21 cellular contexts compared by ENCODE assay signal in the genomic region with DNA sequence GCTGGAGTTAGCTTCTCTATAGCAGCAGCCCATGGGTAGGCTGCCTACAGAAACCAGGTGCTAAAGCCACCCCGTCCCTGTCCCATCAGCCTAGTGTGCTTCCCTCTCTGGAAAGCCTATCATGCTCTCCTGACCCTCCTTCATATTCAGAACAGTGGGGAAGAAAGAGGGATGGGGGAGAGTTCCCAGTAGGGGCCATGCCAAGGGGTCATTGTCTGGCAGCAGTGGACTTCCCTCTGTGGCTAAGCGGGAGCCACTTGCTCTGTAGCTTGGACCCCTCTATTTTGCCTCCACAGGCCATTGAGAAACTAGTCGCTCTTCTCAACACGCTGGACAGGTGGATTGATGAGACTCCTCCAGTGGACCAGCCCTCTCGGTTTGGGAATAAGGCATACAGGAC. TPM values are rescaled to one million over a fixed set of nuclear protein-coding genes. Genes with fewer than 3 reads are reported as not detected.
DNase-seq lines count a peak whose midpoint lies in the region; ATAC-seq, FAIRE-seq and TF ChIP-seq lines count a peak whose summit lies in the region.
"Had no signal": no experiment of that assay in that cellular context is flagged by ENCODE, and none has a peak within 500 bp of the region (broad histone marks: within the 10 kb centered on the region; RNA-seq: fewer than 3 reads in every experiment).

No MANE protein-coding gene starts in this region.

- H2AK5ac ChIP-seq in H1 (ENCODE audit: low read depth, low read length) (no peak overlapping the region; the same call in 1 of the 2 replicates), neuronal stem cell (ENCODE audit: low read depth, low read length) (peak overlapping the region; percentile 36)

- H3K23me2 ChIP-seq in H1 (ENCODE audit: low read depth, low read length) = no peaks in the 10 kb centered on the region

- no peak overlapping the region for H3K56ac ChIP-seq in H1 (replicated peaks; ENCODE audit: insufficient read length, low read depth, low read length)

- H4K5ac ChIP-seq in H1 (ENCODE audit: insufficient read length, low read depth, low read length) = no peak overlapping the region

- CTCF ChIA-PET in RWPE1 (lab: Yijun Ruan, JAX) = interaction anchor here (0.7 to 6.3 kb wide), 4 partner anchors 10 to 641 kb away, joined by 4 to 31 read pairs (median 6); partner anchors contain the start of genes KYAT1 and LRRC8A
- CTCF ChIA-PET in H1 (lab: Charles Lee; ENCODE audit: partially characterized antibody) = interaction anchor here (5.7 to 36.8 kb wide), 3 partner anchors 13 to 44 kb away, joined by 64 to 831 read pairs (median 169); partner anchors contain the start of genes CRAT, IER5L and PTPA

- H3K79me1 ChIP-seq in H1 (ENCODE audit: low read depth, low read length) (peaks cover 9% of the 10 kb centered on the region), neuronal stem cell (ENCODE audit: low read depth, low read length) (no peaks in the 10 kb centered on the region)

- POLR2A ChIA-PET in RWPE1 (lab: Yijun Ruan, JAX; ENCODE audit: low non-redundant PET) = no interaction called here
- POLR2A ChIA-PET in H1 (lab: Charles Lee; ENCODE audit: partially characterized antibody) = interaction anchor here (2.6 to 2.7 kb wide), 2 partner anchors 15 to 16 kb away, joined by 12 read pairs; no protein-coding TSS in a partner anchor

- peaks cover 2 to 5% of the 10 kb centered on the region in 2 experiments for H4K20me1 ChIP-seq in H1 (replicated peaks in 1 of 2; ENCODE audit: control insufficient read depth in 1 of 2, insufficient read depth in 2 of 2, low read length in 2 of 2)

- H2AFZ ChIP-seq in H1 (ENCODE audit: low read length) (no peak overlapping the region), neuronal stem cell (ENCODE audit: low read length) (no peak overlapping the region)

- H4K91ac ChIP-seq in H1 (replicated peaks; ENCODE audit: insufficient read length, low read length) (no peak overlapping the region), neuronal stem cell (ENCODE audit: low read depth, low read length, poor library complexity) (no peak overlapping the region)

- H3K4ac ChIP-seq in H1 (replicated peaks; ENCODE audit: insufficient read length, low read depth, low read length) (no peak overlapping the region), neuronal stem cell (ENCODE audit: low read length) (peak overlapping the region; percentile 72)

- H3K23ac ChIP-seq in H1 (ENCODE audit: insufficient read length) (no peak overlapping the region), neuronal stem cell (ENCODE audit: low read depth, low read length, poor library complexity) (no peak overlapping the region)

- H3K4me3 ChIP-seq in NT2/D1 (ENCODE audit: insufficient read length, low read depth) (no peak overlapping the region), H1 (ENCODE audit: extremely low read depth in 1 of 4, insufficient read depth in 2 of 4, low read depth in 3 of 4, low read length in 4 of 4) (no peak overlapping the region), neuronal stem cell (ENCODE audit: low read length in 2 of 2) (no peak overlapping the region)
- H3K4me3 ChIP-seq in effector memory CD4-positive, alpha-beta T cell (ENCODE audit: insufficient read depth, low read depth, low read length, poor library complexity, severe bottlenecking) = no peak overlapping the region
- H3K4me3 ChIP-seq: GM12878 had no signal

- FAIRE-seq in H1 (lab: Jason Lieb, UNC) = no peak
- FAIRE-seq: A204.1, GM12878, GM19239 had no signal

- H3K18ac ChIP-seq in H1 (ENCODE audit: extremely low read depth, low read length) = no peak overlapping the region
- H3K18ac ChIP-seq in neuronal stem cell (ENCODE audit: low read length) = no peak overlapping the region

- H3K9me3 ChIP-seq in NT2/D1 (ENCODE audit: insufficient read depth, low read length) (no peaks in the 10 kb centered on the region), H1 (ENCODE audit: insufficient read depth in 2 of 2, low read depth in 1 of 2, low read length in 1 of 2) (no peaks in the 10 kb centered on the region), neuronal stem cell (replicated peaks in 1 of 2; ENCODE audit: control insufficient read depth in 2 of 2, insufficient read depth in 1 of 2, low read depth in 1 of 2, low read length in 2 of 2) (no peaks in the 10 kb centered on the region)
- H3K9me3 ChIP-seq in effector memory CD4-positive, alpha-beta T cell (ENCODE audit: control insufficient read depth, low read length) = no peaks in the 10 kb centered on the region
- H3K9me3 ChIP-seq: BE2C had no signal

- no peak for TF ChIP-seq CTCF in RWPE1 (conservative IDR thresholded peaks at IDR 0.05; ENCODE audit: low read depth)
- no peak for TF ChIP-seq CTCF in H1 (IDR thresholded peaks at IDR 0.05; ENCODE audit: control extremely low read depth in 1 of 3, insufficient read depth in 1 of 3, low read depth in 1 of 3, low read length in 3 of 3)

- H3K9ac ChIP-seq in NT2/D1 (ENCODE audit: insufficient read length, low read depth) (peak overlapping the region; percentile 3), H1 (replicated peaks in 1 of 4; ENCODE audit: extremely low read depth in 1 of 4, low read depth in 3 of 4, low read length in 3 of 4) (no peak overlapping the region), neuronal stem cell (ENCODE audit: low read depth, low read length, poor library complexity) (no peak overlapping the region)

- no peak for TF ChIP-seq POLR2A in H1 (IDR thresholded peaks at IDR 0.05; ENCODE audit: control extremely low read depth in 1 of 2, low read depth in 2 of 2, low read length in 2 of 2)

- H3K27ac ChIP-seq in RWPE1 = peak overlapping the region; percentile 19; the same call in 1 of the 2 replicates
- no peak overlapping the region for H3K27ac ChIP-seq in H1 (ENCODE audit: low read depth, low read length)
- H3K27ac ChIP-seq in neuronal stem cell (replicated peaks; ENCODE audit: low read length) = no peak overlapping the region
- H3K27ac ChIP-seq in effector memory CD4-positive, alpha-beta T cell (ENCODE audit: insufficient read depth, low read length, poor library complexity, severe bottlenecking) = no peak overlapping the region

- 95% methylated on average over 5 of the region's 5 CpGs; no CpG with 5 or more reads in 1 of the 2 experiments for WGBS in H1 (ENCODE audit: extremely low coverage in 1 of 2, insufficient coverage in 1 of 2, insufficient read length in 1 of 2, insufficient replicate concordance in 2 of 2, low coverage in 1 of 2, low lambda C conversion rate in 2 of 2, missing lambda C conversion rate in 1 of 2), 2 experiments
- no CpG with 5 or more reads among the region's 5 CpGs for WGBS in neuronal stem cell (ENCODE audit: extremely low coverage in 2 of 2, insufficient read length in 2 of 2, insufficient replicate concordance in 1 of 2), 2 donors

- no peak for ATAC-seq in GM19035 (IDR thresholded peaks at IDR 0.05; ENCODE audit: unreplicated experiment)
- ATAC-seq: GM12878 had no signal

- no peak overlapping the region; the same call in 1 of the 2 replicates for H2BK5ac ChIP-seq in H1 (ENCODE audit: low read depth, low read length)
- H2BK5ac ChIP-seq in neuronal stem cell (ENCODE audit: low read length) = no peak overlapping the region

- H2BK15ac ChIP-seq in H1 (ENCODE audit: low read length) = no peak overlapping the region
- H2BK15ac ChIP-seq in neuronal stem cell (ENCODE audit: low read length) = peak overlapping the region; percentile 50

- no peak overlapping the region for H2BK20ac ChIP-seq in H1 (ENCODE audit: low read length)

- H3K4me2 ChIP-seq in H1 (ENCODE audit: insufficient read depth in 1 of 2, low read depth in 2 of 2, low read length in 2 of 2) (no peak overlapping the region), neuronal stem cell (ENCODE audit: insufficient read depth, low read length, poor library complexity, severe bottlenecking) (no peak overlapping the region)

- no peak for TF ChIP-seq RAD21 in H1 (IDR thresholded peaks at IDR 0.05 in 1 of 2, conservative IDR thresholded peaks at IDR 0.05 in 1 of 2; ENCODE audit: low read depth in 2 of 2, low read length in 2 of 2)

- no peak overlapping the region for H2BK120ac ChIP-seq in H1 (replicated peaks; ENCODE audit: low read depth, low read length)
- no peak overlapping the region for H2BK120ac ChIP-seq in neuronal stem cell (ENCODE audit: low read depth, low read length)

- H4K8ac ChIP-seq in H1 (ENCODE audit: extremely low read depth, insufficient read depth, low read length) (peak overlapping the region; percentile 21; the same call in 1 of the 2 replicates), neuronal stem cell (ENCODE audit: low read depth, low read length) (no peak overlapping the region)

- H3K27me3 ChIP-seq in NT2/D1 (ENCODE audit: insufficient read depth, insufficient read length) = no peaks in the 10 kb centered on the region
- H3K27me3 ChIP-seq in H1 (replicated peaks in 1 of 4; ENCODE audit: control insufficient read depth in 3 of 4, extremely low read depth in 1 of 4, insufficient read depth in 3 of 4, low read length in 3 of 4) = no peaks in the 10 kb centered on the region
- H3K27me3 ChIP-seq in neuronal stem cell (ENCODE audit: control insufficient read depth in 3 of 3, insufficient read depth in 3 of 3, low read depth in 1 of 3, low read length in 3 of 3) = no peaks in the 10 kb centered on the region
- H3K27me3 ChIP-seq in effector memory CD4-positive, alpha-beta T cell (replicated peaks; ENCODE audit: control insufficient read depth, insufficient read depth, low read length, poor library complexity, severe bottlenecking) = no peaks in the 10 kb centered on the region

- H3K4me1 ChIP-seq in NT2/D1 (ENCODE audit: insufficient read depth, insufficient read length) (peaks cover 27% of the 10 kb centered on the region), H1 (replicated peaks in 1 of 4; ENCODE audit: control insufficient read depth in 3 of 4, insufficient read depth in 4 of 4, low read length in 3 of 4) (peaks cover 9 to 18% (median 15%) of the 10 kb centered on the region in 4 experiments), neuronal stem cell (ENCODE audit: control insufficient read depth in 2 of 2, insufficient read depth in 1 of 2, low read depth in 1 of 2, low read length in 2 of 2) (peaks cover 16% of the 10 kb centered on the region in 2 donors)
- no peaks in the 10 kb centered on the region for H3K4me1 ChIP-seq in effector memory CD4-positive, alpha-beta T cell (ENCODE audit: control insufficient read depth, insufficient read depth, low read length, poor library complexity, severe bottlenecking)

- DNase-seq in NT2/D1 (ENCODE audit: low read depth, low spot score) = no peak
- no peak for DNase-seq in RWPE1 (ENCODE audit: low spot score)
- DNase-seq in H1 (ENCODE audit: low read depth in 1 of 2, low spot score in 2 of 2) = no peak
- no peak for DNase-seq in neuronal stem cell (ENCODE audit: low spot score)
- DNase-seq in effector memory CD4-positive, alpha-beta T cell = no peak
- DNase-seq in NCI-H1105 treated with DMSO at 0.1 percent for 48 hours (lab: John Stamatoyannopoulos, UW) = no peak
- DNase-seq: ACHN; BE2C; C1 segment of cervical spinal cord; CD4-positive, CD25-positive, alpha-beta regulatory T cell; CD8-positive, alpha-beta memory T cell; COR-L47; DMS 273 treated with DMSO at 0.1 percent for 48 hours; DMS53; DND-41; EL; HCEC 1CT had no signal

- H2BK12ac ChIP-seq in H1 (ENCODE audit: low read depth, low read length) = 0 out of 2 replicates have a peak overlapping the region, but pooled peaks have one; percentile 9
- no peak overlapping the region for H2BK12ac ChIP-seq in neuronal stem cell (ENCODE audit: low read length)

- peaks cover 75% of the 10 kb centered on the region for H3K36me3 ChIP-seq in NT2/D1 (ENCODE audit: insufficient read depth, insufficient read length, low read length)
- H3K36me3 ChIP-seq in H1 (ENCODE audit: control insufficient read depth in 2 of 4, insufficient read depth in 4 of 4, low read length in 3 of 4) = peaks cover 11 to 35% (median 18%) of the 10 kb centered on the region in 4 experiments
- peaks cover 24 to 75% of the 10 kb centered on the region in 2 donors for H3K36me3 ChIP-seq in neuronal stem cell (replicated peaks in 1 of 2; ENCODE audit: control insufficient read depth in 2 of 2, insufficient read depth in 2 of 2, low read length in 2 of 2)
- H3K36me3 ChIP-seq in effector memory CD4-positive, alpha-beta T cell (ENCODE audit: control insufficient read depth, insufficient read depth, low read length) = peaks cover 40% of the 10 kb centered on the region

- TF ChIP-seq EP300 in H1 (IDR thresholded peaks at IDR 0.05; ENCODE audit: borderline replicate concordance in 1 of 2, low read depth in 2 of 2, low read length in 2 of 2) = no peak

- peaks cover 0 to 13% of the 10 kb centered on the region in 2 experiments; a peak in 2 of 4 replicates for H3K79me2 ChIP-seq in H1 (ENCODE audit: control insufficient read depth in 1 of 2, insufficient read depth in 2 of 2, low read length in 2 of 2)

- H3K14ac ChIP-seq in H1 (ENCODE audit: insufficient read length) (no peak overlapping the region), neuronal stem cell (ENCODE audit: low read length) (no peak overlapping the region)

RNA-seq across cellular contexts. Expression of gene PTPA, which starts 17.5 kb away (rescaled TPM):
- total RNA-seq in H1 (2021; fragmentation: NEBNext Ultra II Directional; extraction: Animal tissue kit (Norgen Biotek cat#: 25700)) = 145 and 156 TPM in 2 replicates
- polyA plus RNA-seq in H1 (2011; rRNA removed) = 114 and 158 TPM in 2 replicates
- polyA plus RNA-seq in H1 (2011; cell fraction: cytosol; rRNA removed) = 152 TPM
- polyA plus RNA-seq in H1 (2011; cell fraction: nucleus; rRNA removed) = 155 TPM
- 115 to 156 TPM (median 139 TPM) in 4 replicates for polyA plus RNA-seq in H1 (2012, experiment 1 of 2)
- polyA plus RNA-seq in H1 (2012, experiment 2 of 2) = 167 TPM
- 80.6 TPM for polyA plus RNA-seq in H1 (2013, experiment 1 of 2)
- 76.5 TPM for polyA plus RNA-seq in H1 (2013, experiment 2 of 2)
- 144 and 187 TPM in 2 replicates for polyA minus RNA-seq in H1 (2011; rRNA and poly(A)+ RNA removed)
- polyA minus RNA-seq in H1 (2011; cell fraction: cytosol; rRNA and poly(A)+ RNA removed) = 83.3 TPM
- polyA minus RNA-seq in H1 (2011; cell fraction: nucleus; rRNA and poly(A)+ RNA removed) = 60.0 TPM
- 74.5 TPM for polyA plus RNA-seq in neuronal stem cell (2013, experiment 1 of 2)
- 76.7 TPM for polyA plus RNA-seq in neuronal stem cell (2013, experiment 2 of 2)

RNA-seq across cellular contexts. Expression of gene CRAT, which starts 18.1 kb away (rescaled TPM):
- 7.2 and 8.2 TPM in 2 replicates for total RNA-seq in H1 (2021; fragmentation: NEBNext Ultra II Directional; extraction: Animal tissue kit (Norgen Biotek cat#: 25700))
- 17.3 and 25.5 TPM in 2 replicates for polyA plus RNA-seq in H1 (2011; rRNA removed)
- polyA plus RNA-seq in H1 (2011; cell fraction: cytosol; rRNA removed) = 9.3 TPM
- polyA plus RNA-seq in H1 (2011; cell fraction: nucleus; rRNA removed) = 18.3 TPM
- polyA plus RNA-seq in H1 (2012, experiment 1 of 2) = 6.8 to 14.2 TPM (median 11.5 TPM) in 4 replicates
- polyA plus RNA-seq in H1 (2012, experiment 2 of 2) = 10.0 TPM
- polyA plus RNA-seq in H1 (2013, experiment 1 of 2) = 6.5 TPM
- 5.5 TPM for polyA plus RNA-seq in H1 (2013, experiment 2 of 2)
- polyA minus RNA-seq in H1 (2011; rRNA and poly(A)+ RNA removed) = 7.9 and 9.6 TPM in 2 replicates
- 7.9 TPM for polyA minus RNA-seq in H1 (2011; cell fraction: cytosol; rRNA and poly(A)+ RNA removed)
- polyA minus RNA-seq in H1 (2011; cell fraction: nucleus; rRNA and poly(A)+ RNA removed) = 5.3 TPM
- 12.9 TPM for polyA plus RNA-seq in neuronal stem cell (2013, experiment 1 of 2)
- polyA plus RNA-seq in neuronal stem cell (2013, experiment 2 of 2) = 12.1 TPM

RNA-seq across cellular contexts. Expression of gene DOLPP1, which starts 47.8 kb away (rescaled TPM):
- total RNA-seq in H1 (2021; fragmentation: NEBNext Ultra II Directional; extraction: Animal tissue kit (Norgen Biotek cat#: 25700)) = 36.0 and 38.8 TPM in 2 replicates
- polyA plus RNA-seq in H1 (2011; rRNA removed) = 45.3 and 56.0 TPM in 2 replicates
- polyA plus RNA-seq in H1 (2011; cell fraction: cytosol; rRNA removed) = 43.8 TPM
- 56.1 TPM for polyA plus RNA-seq in H1 (2011; cell fraction: nucleus; rRNA removed)
- polyA plus RNA-seq in H1 (2012, experiment 1 of 2) = 20.0 to 27.5 TPM (median 25.5 TPM) in 4 replicates
- polyA plus RNA-seq in H1 (2012, experiment 2 of 2) = 37.9 TPM
- polyA plus RNA-seq in H1 (2013, experiment 1 of 2) = 52.3 TPM
- polyA plus RNA-seq in H1 (2013, experiment 2 of 2) = 56.7 TPM
- polyA minus RNA-seq in H1 (2011; rRNA and poly(A)+ RNA removed) = 34.8 and 38.2 TPM in 2 replicates
- 15.0 TPM for polyA minus RNA-seq in H1 (2011; cell fraction: cytosol; rRNA and poly(A)+ RNA removed)
- polyA minus RNA-seq in H1 (2011; cell fraction: nucleus; rRNA and poly(A)+ RNA removed) = 17.3 TPM
- polyA plus RNA-seq in neuronal stem cell (2013, experiment 1 of 2) = 34.9 TPM
- 34.1 TPM for polyA plus RNA-seq in neuronal stem cell (2013, experiment 2 of 2)

RNA-seq across cellular contexts. Expression of gene IER5L, which starts 49.4 kb away (rescaled TPM):
- 1.0 and 1.2 TPM in 2 replicates for total RNA-seq in H1 (2021; fragmentation: NEBNext Ultra II Directional; extraction: Animal tissue kit (Norgen Biotek cat#: 25700))
- 0.65 and 0.96 TPM in 2 replicates for polyA plus RNA-seq in H1 (2011; rRNA removed)
- 0.62 TPM for polyA plus RNA-seq in H1 (2011; cell fraction: cytosol; rRNA removed)
- 1.7 TPM for polyA plus RNA-seq in H1 (2011; cell fraction: nucleus; rRNA removed)
- polyA plus RNA-seq in H1 (2012, experiment 1 of 2) = 0.25 to 0.47 TPM (median 0.34 TPM) in 4 replicates
- 0.16 TPM for polyA plus RNA-seq in H1 (2012, experiment 2 of 2)
- 0.36 TPM for polyA plus RNA-seq in H1 (2013, experiment 1 of 2)
- 0.48 TPM for polyA plus RNA-seq in H1 (2013, experiment 2 of 2)
- polyA minus RNA-seq in H1 (2011; rRNA and poly(A)+ RNA removed) = 0.22 and 0.27 TPM in 2 replicates
- polyA minus RNA-seq in H1 (2011; cell fraction: cytosol; rRNA and poly(A)+ RNA removed) = 0.66 TPM
- polyA minus RNA-seq in H1 (2011; cell fraction: nucleus; rRNA and poly(A)+ RNA removed) = 6.8 TPM
- 15.9 TPM for polyA plus RNA-seq in neuronal stem cell (2013, experiment 1 of 2)
- 15.2 TPM for polyA plus RNA-seq in neuronal stem cell (2013, experiment 2 of 2)
- polyA plus RNA-seq: CD4-positive, CD25-positive, alpha-beta regulatory T cell had no signal
